1 cellular context compared by ENCODE assay signal in the genomic region with DNA sequence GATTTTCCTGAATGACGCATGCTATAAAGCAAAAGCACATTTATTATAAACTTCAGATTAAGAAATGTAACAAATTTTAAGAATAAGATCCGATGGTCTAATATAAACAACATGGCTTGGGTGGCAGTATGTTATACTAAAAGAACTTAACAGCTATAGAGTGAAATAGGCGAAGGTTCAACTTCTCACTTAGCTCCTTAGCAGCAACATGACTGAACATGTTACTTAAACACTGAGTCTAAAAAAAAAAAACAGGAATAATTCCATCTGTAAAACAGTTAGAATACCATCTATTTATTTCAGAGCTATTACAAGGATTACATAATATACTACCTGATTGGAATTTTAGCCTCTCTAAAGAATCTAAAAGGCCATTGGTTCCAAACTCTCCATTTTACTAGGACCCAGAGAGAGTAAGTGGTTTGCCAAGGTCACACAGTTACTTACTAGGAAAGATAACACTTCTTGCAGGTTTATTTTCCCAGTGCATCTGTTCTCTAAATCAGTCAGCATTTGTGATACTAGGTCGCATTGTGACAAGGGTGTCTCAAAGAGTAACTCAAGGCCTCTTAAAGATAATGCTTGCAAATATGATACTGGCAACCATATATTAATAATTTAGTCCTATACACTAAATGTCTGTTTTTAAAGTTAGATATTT.
TF ChIP-seq lines count a peak whose summit lies in the region.

No MANE protein-coding gene starts in this region.

TF ChIP-seq in GM23338, 12 proteins besides CTCF, POLR2A, EP300 and RAD21 (continued from another document):
- TF ChIP-seq, protein P1, sequence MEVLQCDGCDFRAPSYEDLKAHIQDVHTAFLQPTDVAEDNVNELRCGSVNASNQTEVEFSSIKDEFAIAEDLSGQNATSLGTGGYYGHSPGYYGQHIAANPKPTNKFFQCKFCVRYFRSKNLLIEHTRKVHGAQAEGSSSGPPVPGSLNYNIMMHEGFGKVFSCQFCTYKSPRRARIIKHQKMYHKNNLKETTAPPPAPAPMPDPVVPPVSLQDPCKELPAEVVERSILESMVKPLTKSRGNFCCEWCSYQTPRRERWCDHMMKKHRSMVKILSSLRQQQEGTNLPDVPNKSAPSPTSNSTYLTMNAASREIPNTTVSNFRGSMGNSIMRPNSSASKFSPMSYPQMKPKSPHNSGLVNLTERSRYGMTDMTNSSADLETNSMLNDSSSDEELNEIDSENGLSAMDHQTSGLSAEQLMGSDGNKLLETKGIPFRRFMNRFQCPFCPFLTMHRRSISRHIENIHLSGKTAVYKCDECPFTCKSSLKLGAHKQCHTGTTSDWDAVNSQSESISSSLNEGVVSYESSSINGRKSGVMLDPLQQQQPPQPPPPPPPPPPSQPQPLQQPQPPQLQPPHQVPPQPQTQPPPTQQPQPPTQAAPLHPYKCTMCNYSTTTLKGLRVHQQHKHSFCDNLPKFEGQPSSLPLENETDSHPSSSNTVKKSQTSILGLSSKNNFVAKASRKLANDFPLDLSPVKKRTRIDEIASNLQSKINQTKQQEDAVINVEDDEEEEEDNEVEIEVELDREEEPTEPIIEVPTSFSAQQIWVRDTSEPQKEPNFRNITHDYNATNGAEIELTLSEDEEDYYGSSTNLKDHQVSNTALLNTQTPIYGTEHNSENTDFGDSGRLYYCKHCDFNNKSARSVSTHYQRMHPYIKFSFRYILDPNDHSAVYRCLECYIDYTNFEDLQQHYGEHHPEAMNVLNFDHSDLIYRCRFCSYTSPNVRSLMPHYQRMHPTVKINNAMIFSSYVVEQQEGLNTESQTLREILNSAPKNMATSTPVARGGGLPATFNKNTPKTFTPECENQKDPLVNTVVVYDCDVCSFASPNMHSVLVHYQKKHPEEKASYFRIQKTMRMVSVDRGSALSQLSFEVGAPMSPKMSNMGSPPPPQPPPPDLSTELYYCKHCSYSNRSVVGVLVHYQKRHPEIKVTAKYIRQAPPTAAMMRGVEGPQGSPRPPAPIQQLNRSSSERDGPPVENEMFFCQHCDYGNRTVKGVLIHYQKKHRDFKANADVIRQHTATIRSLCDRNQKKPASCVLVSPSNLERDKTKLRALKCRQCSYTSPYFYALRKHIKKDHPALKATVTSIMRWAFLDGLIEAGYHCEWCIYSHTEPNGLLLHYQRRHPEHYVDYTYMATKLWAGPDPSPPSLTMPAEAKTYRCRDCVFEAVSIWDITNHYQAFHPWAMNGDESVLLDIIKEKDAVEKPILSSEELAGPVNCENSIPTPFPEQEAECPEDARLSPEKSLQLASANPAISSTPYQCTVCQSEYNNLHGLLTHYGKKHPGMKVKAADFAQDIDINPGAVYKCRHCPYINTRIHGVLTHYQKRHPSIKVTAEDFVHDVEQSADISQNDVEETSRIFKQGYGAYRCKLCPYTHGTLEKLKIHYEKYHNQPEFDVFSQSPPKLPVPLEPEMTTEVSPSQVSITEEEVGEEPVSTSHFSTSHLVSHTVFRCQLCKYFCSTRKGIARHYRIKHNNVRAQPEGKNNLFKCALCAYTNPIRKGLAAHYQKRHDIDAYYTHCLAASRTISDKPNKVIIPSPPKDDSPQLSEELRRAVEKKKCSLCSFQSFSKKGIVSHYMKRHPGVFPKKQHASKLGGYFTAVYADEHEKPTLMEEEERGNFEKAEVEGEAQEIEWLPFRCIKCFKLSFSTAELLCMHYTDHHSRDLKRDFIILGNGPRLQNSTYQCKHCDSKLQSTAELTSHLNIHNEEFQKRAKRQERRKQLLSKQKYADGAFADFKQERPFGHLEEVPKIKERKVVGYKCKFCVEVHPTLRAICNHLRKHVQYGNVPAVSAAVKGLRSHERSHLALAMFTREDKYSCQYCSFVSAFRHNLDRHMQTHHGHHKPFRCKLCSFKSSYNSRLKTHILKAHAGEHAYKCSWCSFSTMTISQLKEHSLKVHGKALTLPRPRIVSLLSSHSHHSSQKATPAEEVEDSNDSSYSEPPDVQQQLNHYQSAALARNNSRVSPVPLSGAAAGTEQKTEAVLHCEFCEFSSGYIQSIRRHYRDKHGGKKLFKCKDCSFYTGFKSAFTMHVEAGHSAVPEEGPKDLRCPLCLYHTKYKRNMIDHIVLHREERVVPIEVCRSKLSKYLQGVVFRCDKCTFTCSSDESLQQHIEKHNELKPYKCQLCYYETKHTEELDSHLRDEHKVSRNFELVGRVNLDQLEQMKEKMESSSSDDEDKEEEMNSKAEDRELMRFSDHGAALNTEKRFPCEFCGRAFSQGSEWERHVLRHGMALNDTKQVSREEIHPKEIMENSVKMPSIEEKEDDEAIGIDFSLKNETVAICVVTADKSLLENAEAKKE (CRISPR knock-in tag; IDR thresholded peaks at IDR 0.05) = no peak
- TF ChIP-seq POLR2AphosphoS5 (IDR thresholded peaks at IDR 0.05; ENCODE audit: low read depth) = no peak
- no peak for TF ChIP-seq CREB1 (CRISPR knock-in tag; IDR thresholded peaks at IDR 0.05; ENCODE audit: low read depth)
- TF ChIP-seq ZNF331 (CRISPR knock-in tag; IDR thresholded peaks at IDR 0.05; ENCODE audit: low read depth) = no peak
- TF ChIP-seq NANOG (IDR thresholded peaks at IDR 0.05; ENCODE audit: borderline replicate concordance) = no peak
- no peak for TF ChIP-seq JUNB (IDR thresholded peaks at IDR 0.05; ENCODE audit: unreplicated experiment)
- no peak for TF ChIP-seq ZNF114 (CRISPR knock-in tag; IDR thresholded peaks at IDR 0.05)
- no peak for TF ChIP-seq STAT1 (IDR thresholded peaks at IDR 0.05; ENCODE audit: unreplicated experiment)
- TF ChIP-seq REST (IDR thresholded peaks at IDR 0.05; ENCODE audit: unreplicated experiment) = no peak
- TF ChIP-seq EZH2phosphoT487 (IDR thresholded peaks at IDR 0.05; ENCODE audit: unreplicated experiment) = no peak
